ENCODE assay signal across 17 cellular contexts in the genomic region with DNA sequence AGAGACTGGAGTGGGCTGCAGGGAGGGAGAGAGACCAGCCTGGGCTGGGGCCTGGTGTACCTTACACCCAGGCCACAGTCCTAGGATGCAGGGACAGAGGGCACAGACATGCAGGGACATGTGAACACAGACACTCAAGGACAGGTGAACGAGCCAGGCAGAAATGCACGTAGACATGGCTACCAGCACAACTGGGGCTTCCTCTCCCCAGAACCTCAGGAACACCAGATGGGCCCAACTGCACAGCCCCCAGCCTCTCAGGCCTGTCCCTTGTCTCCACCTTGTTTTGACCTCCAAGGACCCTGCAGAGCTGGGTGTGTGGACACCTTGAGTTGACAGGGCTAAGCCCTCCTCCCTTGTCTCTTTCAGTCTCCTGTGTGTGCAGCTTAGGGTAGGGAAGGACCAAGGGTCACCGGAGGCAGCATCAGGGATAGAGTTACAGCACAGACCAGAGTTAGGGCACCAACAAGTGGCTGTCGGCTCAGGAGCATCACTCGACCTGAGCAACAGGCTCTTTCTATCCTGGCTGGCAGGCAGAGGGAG. TPM values are rescaled to one million over a fixed set of nuclear protein-coding genes. Genes with fewer than 3 reads are reported as not detected.
A peak's percentile ranks its signal among the peaks of the same experiment; 100 is the strongest.
DNase-seq lines count a peak whose midpoint lies in the region; ATAC-seq, FAIRE-seq and TF ChIP-seq lines count a peak whose summit lies in the region.
"Had no signal": no experiment of that assay in that cellular context is flagged by ENCODE, and none has a peak within 500 bp of the region (broad histone marks: within the 10 kb centered on the region; RNA-seq: fewer than 3 reads in every experiment).

No MANE protein-coding gene starts in this region.

- H3K4me3 ChIP-seq in H7 (ENCODE audit: insufficient read depth, low read depth, low read length) = no peak overlapping the region
- H3K4me3 ChIP-seq: PC-9 had no signal

- no peak overlapping the region for H3K4me3 Mint-ChIP-seq in activated CD8-positive, alpha-beta memory T cell treated with anti-CD3 and anti-CD28 coated beads, Interleukin-2, amount 10 ng/mL, durations not matched to agents 7 days and 5 days

- no peak for TF ChIP-seq POLR2A in GM12891 (IDR thresholded peaks at IDR 0.05; ENCODE audit: low read depth, low read length)

- no peaks in the 10 kb centered on the region for H3K36me3 ChIP-seq in H7 (replicated peaks; ENCODE audit: control insufficient read depth, insufficient read depth, low read length)

- CTCF ChIA-PET in activated CD8-positive, alpha-beta memory T cell treated with anti-CD3 and anti-CD28 coated beads, Interleukin-2, amount 10 ng/mL, durations not matched to agents 7 days and 5 days (lab: Charles Lee) = no interaction called here

- no peaks in the 10 kb centered on the region for H3K9me3 Mint-ChIP-seq in activated CD8-positive, alpha-beta memory T cell treated with anti-CD3 and anti-CD28 coated beads, Interleukin-2, amount 10 ng/mL, durations not matched to agents 7 days and 5 days (ENCODE audit: low read depth)

- FAIRE-seq in GM12891 (lab: Jason Lieb, UNC) = no peak

- H3K4me1 Mint-ChIP-seq in activated CD8-positive, alpha-beta memory T cell treated with anti-CD3 and anti-CD28 coated beads, Interleukin-2, amount 10 ng/mL, durations not matched to agents 7 days and 5 days = no peaks in the 10 kb centered on the region

- H3K36me3 Mint-ChIP-seq in activated CD8-positive, alpha-beta memory T cell treated with anti-CD3 and anti-CD28 coated beads, Interleukin-2, amount 10 ng/mL, durations not matched to agents 7 days and 5 days = no peaks in the 10 kb centered on the region

- no peak for ATAC-seq in HG03159 (IDR thresholded peaks at IDR 0.05; ENCODE audit: unreplicated experiment)
- ATAC-seq in activated CD8-positive, alpha-beta memory T cell treated with anti-CD3 and anti-CD28 coated beads, Interleukin-2, amount 10 ng/mL, durations not matched to agents 7 days and 5 days = no peak
- ATAC-seq: HCT116 had no signal

- no peaks in the 10 kb centered on the region for H3K27me3 ChIP-seq in H7 (ENCODE audit: control insufficient read depth, insufficient read depth, low read length)

- peaks cover 11% of the 10 kb centered on the region for H3K27me3 Mint-ChIP-seq in activated CD8-positive, alpha-beta memory T cell treated with anti-CD3 and anti-CD28 coated beads, Interleukin-2, amount 10 ng/mL, durations not matched to agents 7 days and 5 days

- DNase-seq in DMS79 treated with DMSO at 0.1 percent for 48 hours (lab: John Stamatoyannopoulos, UW) = peak; percentile 59
- DNase-seq in DMS79 (lab: John Stamatoyannopoulos, UW) = no peak
- peak; percentile 62 for DNase-seq in H7
- DNase-seq in NCI-H510A treated with DMSO at 0.1 percent for 48 hours (lab: John Stamatoyannopoulos, UW) = peak; percentile 76
- peak; percentile 54 for DNase-seq in left kidney (ENCODE audit: low read depth, low spot score)
- DNase-seq in GM12891 (ENCODE audit: insufficient read length, low spot score) = no peak
- DNase-seq in activated CD8-positive, alpha-beta memory T cell treated with anti-CD3 and anti-CD28 coated beads, Interleukin-2, amount 10 ng/mL, durations not matched to agents 7 days and 5 days = no peak
- DNase-seq: AML-193, DND-41, KG1, MV-4-11, NCI-H2081, NCI-H524 treated with DMSO at 0.1 percent for 48 hours, PC-9 had no signal

- no peak overlapping the region for H3K27ac Mint-ChIP-seq in activated CD8-positive, alpha-beta memory T cell treated with anti-CD3 and anti-CD28 coated beads, Interleukin-2, amount 10 ng/mL, durations not matched to agents 7 days and 5 days

TF ChIP-seq in GM12891, 5 proteins besides CTCF, POLR2A, EP300 and RAD21:
- TF ChIP-seq TAF1 (IDR thresholded peaks at IDR 0.05; ENCODE audit: low read depth, low read length) (no peak), POLR2AphosphoS5 (IDR thresholded peaks at IDR 0.05; ENCODE audit: low read depth, low read length) (no peak), PAX5 (IDR thresholded peaks at IDR 0.05; ENCODE audit: insufficient read depth, low read length, severe bottlenecking) (no peak), SPI1 (IDR thresholded peaks at IDR 0.05; ENCODE audit: low read depth, low read length) (no peak), POU2F2 (IDR thresholded peaks at IDR 0.05; ENCODE audit: low read depth, low read length) (no peak)

RNA-seq across cellular contexts. Expression of gene SEZ6, which starts 9.2 kb away (rescaled TPM):
- total RNA-seq in H7 (2014; rRNA removed; shearing (Covaris generic)) = 0.37 and 0.83 TPM in 2 replicates
- 0.31 TPM for polyA plus RNA-seq in GM12891 (2012; ENCODE audit: low read depth, missing spikeins)
- total RNA-seq in activated CD8-positive, alpha-beta memory T cell treated with anti-CD3 and anti-CD28 coated beads, Interleukin-2, amount 10 ng/mL, durations not matched to agents 7 days and 5 days = not detected
- total RNA-seq: G401, PC-9 had no signal

RNA-seq across cellular contexts. Expression of gene PHF12, which starts 45.3 kb away (rescaled TPM):
- total RNA-seq in H7 (2014; rRNA removed; shearing (Covaris generic)) = 53.2 and 56.6 TPM in 2 replicates
- 20.6 TPM for polyA plus RNA-seq in GM12891 (2012; ENCODE audit: low read depth, missing spikeins)
- 10 to 100 TPM; 79.5 to 85.8 TPM for total RNA-seq in activated CD8-positive, alpha-beta memory T cell treated with anti-CD3 and anti-CD28 coated beads, Interleukin-2, amount 10 ng/mL, durations not matched to agents 7 days and 5 days

RNA-seq across cellular contexts. Expression of gene PIPOX, which starts 46.3 kb away (rescaled TPM):
- 17.4 and 26.4 TPM in 2 replicates for total RNA-seq in H7 (2014; rRNA removed; shearing (Covaris generic))
- polyA plus RNA-seq in GM12891 (2012; ENCODE audit: low read depth, missing spikeins) = 0.64 TPM
- 1 to 10 TPM; 1.6 to 2.2 TPM for total RNA-seq in activated CD8-positive, alpha-beta memory T cell treated with anti-CD3 and anti-CD28 coated beads, Interleukin-2, amount 10 ng/mL, durations not matched to agents 7 days and 5 days
- total RNA-seq: G401 had no signal

Comparison
In these comparisons a context has a peak if more than half of its experiments do, and no peak if none do; other contexts are left out.
1. DNase-seq: peak in DMS79 treated with DMSO at 0.1 percent for 48 hours (single experiment), H7 (single experiment), NCI-H510A treated with DMSO at 0.1 percent for 48 hours (single experiment) and left kidney (single experiment); none in DMS79 (single experiment), GM12891 (single experiment) and activated CD8-positive, alpha-beta memory T cell treated with anti-CD3 and anti-CD28 coated beads, Interleukin-2, amount 10 ng/mL, durations not matched to agents 7 days and 5 days (single experiment).